ENCODE assay signal across 1 cellular context in genomic region chr3:27072943-27073725, GRCh38.
A peak's percentile ranks its signal among the peaks of the same experiment; 100 is the strongest.
TF ChIP-seq lines count a peak whose summit lies in the region.

No MANE protein-coding gene starts in this region.

TF ChIP-seq in WTC11, 78 proteins besides CTCF, POLR2A, EP300 and RAD21 (continued from another document):
- TF ChIP-seq, protein P1, sequence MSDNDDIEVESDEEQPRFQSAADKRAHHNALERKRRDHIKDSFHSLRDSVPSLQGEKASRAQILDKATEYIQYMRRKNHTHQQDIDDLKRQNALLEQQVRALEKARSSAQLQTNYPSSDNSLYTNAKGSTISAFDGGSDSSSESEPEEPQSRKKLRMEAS (CRISPR knock-in tag; IDR thresholded peaks at IDR 0.05): peak; percentile 65; the same call in 1 of the 2 replicates
- peak; percentile 56; the same call in 1 of the 2 replicates for TF ChIP-seq ETV6 (CRISPR knock-in tag; IDR thresholded peaks at IDR 0.05)
- TF ChIP-seq NR1H2 (CRISPR knock-in tag; IDR thresholded peaks at IDR 0.05): no peak
- TF ChIP-seq CBFB (CRISPR knock-in tag; IDR thresholded peaks at IDR 0.05; ENCODE audit: low read depth): no peak
- no peak for TF ChIP-seq GRHL2 (CRISPR knock-in tag; IDR thresholded peaks at IDR 0.05; ENCODE audit: insufficient replicate concordance, severe bottlenecking)
- TF ChIP-seq NR3C1 (CRISPR knock-in tag; conservative IDR thresholded peaks at IDR 0.05; ENCODE audit: low read depth): no peak
- no peak for TF ChIP-seq ZNF425 (CRISPR knock-in tag; conservative IDR thresholded peaks at IDR 0.05)
- TF ChIP-seq, protein P2, sequence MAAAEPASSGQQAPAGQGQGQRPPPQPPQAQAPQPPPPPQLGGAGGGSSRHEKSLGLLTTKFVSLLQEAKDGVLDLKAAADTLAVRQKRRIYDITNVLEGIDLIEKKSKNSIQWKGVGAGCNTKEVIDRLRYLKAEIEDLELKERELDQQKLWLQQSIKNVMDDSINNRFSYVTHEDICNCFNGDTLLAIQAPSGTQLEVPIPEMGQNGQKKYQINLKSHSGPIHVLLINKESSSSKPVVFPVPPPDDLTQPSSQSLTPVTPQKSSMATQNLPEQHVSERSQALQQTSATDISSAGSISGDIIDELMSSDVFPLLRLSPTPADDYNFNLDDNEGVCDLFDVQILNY (CRISPR knock-in tag; IDR thresholded peaks at IDR 0.05): no peak
- TF ChIP-seq ATF2 (CRISPR knock-in tag; IDR thresholded peaks at IDR 0.05; ENCODE audit: borderline replicate concordance, low read depth): no peak
- TF ChIP-seq AFF4 (CRISPR knock-in tag; IDR thresholded peaks at IDR 0.05; ENCODE audit: borderline replicate concordance): peak; percentile 73; the same call in 1 of the 2 replicates
- TF ChIP-seq ESRRA (CRISPR knock-in tag; IDR thresholded peaks at IDR 0.05; ENCODE audit: borderline replicate concordance): no peak
- no peak for TF ChIP-seq ZNF281 (CRISPR knock-in tag; IDR thresholded peaks at IDR 0.05)
- TF ChIP-seq RORB (CRISPR knock-in tag; IDR thresholded peaks at IDR 0.05): no peak
- no peak for TF ChIP-seq ZNF263 (CRISPR knock-in tag; IDR thresholded peaks at IDR 0.05; ENCODE audit: low read depth)
- TF ChIP-seq, protein P3, sequence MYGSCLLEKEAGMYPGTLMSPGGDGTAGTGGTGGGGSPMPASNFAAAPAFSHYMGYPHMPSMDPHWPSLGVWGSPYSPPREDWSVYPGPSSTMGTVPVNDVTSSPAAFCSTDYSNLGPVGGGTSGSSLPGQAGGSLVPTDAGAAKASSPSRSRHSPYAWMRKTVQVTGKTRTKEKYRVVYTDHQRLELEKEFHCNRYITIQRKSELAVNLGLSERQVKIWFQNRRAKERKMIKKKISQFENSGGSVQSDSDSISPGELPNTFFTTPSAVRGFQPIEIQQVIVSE (CRISPR knock-in tag; IDR thresholded peaks at IDR 0.05; ENCODE audit: borderline replicate concordance): no peak
- TF ChIP-seq, protein P4, sequence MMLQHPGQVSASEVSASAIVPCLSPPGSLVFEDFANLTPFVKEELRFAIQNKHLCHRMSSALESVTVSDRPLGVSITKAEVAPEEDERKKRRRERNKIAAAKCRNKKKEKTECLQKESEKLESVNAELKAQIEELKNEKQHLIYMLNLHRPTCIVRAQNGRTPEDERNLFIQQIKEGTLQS (CRISPR knock-in tag; conservative IDR thresholded peaks at IDR 0.05): no peak
- TF ChIP-seq MXD4 (CRISPR knock-in tag; IDR thresholded peaks at IDR 0.05; ENCODE audit: borderline replicate concordance): no peak; the same call in 1 of the 2 replicates
- TF ChIP-seq CREB1 (CRISPR knock-in tag; IDR thresholded peaks at IDR 0.05): no peak
- TF ChIP-seq SMAD3 (CRISPR knock-in tag; IDR thresholded peaks at IDR 0.05; ENCODE audit: borderline replicate concordance): no peak
- no peak for TF ChIP-seq ZNF671 (CRISPR knock-in tag; IDR thresholded peaks at IDR 0.05)
- TF ChIP-seq SMAD4 (CRISPR knock-in tag; IDR thresholded peaks at IDR 0.05): no peak
- TF ChIP-seq ZNF423 (CRISPR knock-in tag; IDR thresholded peaks at IDR 0.05): no peak
- no peak for TF ChIP-seq NFYB (CRISPR knock-in tag; conservative IDR thresholded peaks at IDR 0.05; ENCODE audit: low read depth)
- no peak for TF ChIP-seq USF2 (CRISPR knock-in tag; IDR thresholded peaks at IDR 0.05)
- TF ChIP-seq ZBTB21 (CRISPR knock-in tag; IDR thresholded peaks at IDR 0.05; ENCODE audit: borderline replicate concordance): no peak
- 0 out of 2 replicates have a peak, but pooled peaks have one; percentile 25 for TF ChIP-seq ZNF138 (CRISPR knock-in tag; conservative IDR thresholded peaks at IDR 0.05)
- TF ChIP-seq, protein P5, sequence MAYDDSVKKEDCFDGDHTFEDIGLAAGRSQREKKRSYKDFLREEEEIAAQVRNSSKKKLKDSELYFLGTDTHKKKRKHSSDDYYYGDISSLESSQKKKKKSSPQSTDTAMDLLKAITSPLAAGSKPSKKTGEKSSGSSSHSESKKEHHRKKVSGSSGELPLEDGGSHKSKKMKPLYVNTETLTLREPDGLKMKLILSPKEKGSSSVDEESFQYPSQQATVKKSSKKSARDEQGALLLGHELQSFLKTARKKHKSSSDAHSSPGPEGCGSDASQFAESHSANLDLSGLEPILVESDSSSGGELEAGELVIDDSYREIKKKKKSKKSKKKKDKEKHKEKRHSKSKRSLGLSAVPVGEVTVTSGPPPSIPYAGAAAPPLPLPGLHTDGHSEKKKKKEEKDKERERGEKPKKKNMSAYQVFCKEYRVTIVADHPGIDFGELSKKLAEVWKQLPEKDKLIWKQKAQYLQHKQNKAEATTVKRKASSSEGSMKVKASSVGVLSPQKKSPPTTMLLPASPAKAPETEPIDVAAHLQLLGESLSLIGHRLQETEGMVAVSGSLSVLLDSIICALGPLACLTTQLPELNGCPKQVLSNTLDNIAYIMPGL (CRISPR knock-in tag; IDR thresholded peaks at IDR 0.05): no peak
- TF ChIP-seq, protein P6, sequence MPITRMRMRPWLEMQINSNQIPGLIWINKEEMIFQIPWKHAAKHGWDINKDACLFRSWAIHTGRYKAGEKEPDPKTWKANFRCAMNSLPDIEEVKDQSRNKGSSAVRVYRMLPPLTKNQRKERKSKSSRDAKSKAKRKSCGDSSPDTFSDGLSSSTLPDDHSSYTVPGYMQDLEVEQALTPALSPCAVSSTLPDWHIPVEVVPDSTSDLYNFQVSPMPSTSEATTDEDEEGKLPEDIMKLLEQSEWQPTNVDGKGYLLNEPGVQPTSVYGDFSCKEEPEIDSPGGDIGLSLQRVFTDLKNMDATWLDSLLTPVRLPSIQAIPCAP (CRISPR knock-in tag; IDR thresholded peaks at IDR 0.05): no peak
- no peak for TF ChIP-seq GABPB1 (CRISPR knock-in tag; IDR thresholded peaks at IDR 0.05)
- no peak for TF ChIP-seq CREM (CRISPR knock-in tag; IDR thresholded peaks at IDR 0.05)
- no peak for TF ChIP-seq MLX (CRISPR knock-in tag; IDR thresholded peaks at IDR 0.05)
- TF ChIP-seq, protein P7, sequence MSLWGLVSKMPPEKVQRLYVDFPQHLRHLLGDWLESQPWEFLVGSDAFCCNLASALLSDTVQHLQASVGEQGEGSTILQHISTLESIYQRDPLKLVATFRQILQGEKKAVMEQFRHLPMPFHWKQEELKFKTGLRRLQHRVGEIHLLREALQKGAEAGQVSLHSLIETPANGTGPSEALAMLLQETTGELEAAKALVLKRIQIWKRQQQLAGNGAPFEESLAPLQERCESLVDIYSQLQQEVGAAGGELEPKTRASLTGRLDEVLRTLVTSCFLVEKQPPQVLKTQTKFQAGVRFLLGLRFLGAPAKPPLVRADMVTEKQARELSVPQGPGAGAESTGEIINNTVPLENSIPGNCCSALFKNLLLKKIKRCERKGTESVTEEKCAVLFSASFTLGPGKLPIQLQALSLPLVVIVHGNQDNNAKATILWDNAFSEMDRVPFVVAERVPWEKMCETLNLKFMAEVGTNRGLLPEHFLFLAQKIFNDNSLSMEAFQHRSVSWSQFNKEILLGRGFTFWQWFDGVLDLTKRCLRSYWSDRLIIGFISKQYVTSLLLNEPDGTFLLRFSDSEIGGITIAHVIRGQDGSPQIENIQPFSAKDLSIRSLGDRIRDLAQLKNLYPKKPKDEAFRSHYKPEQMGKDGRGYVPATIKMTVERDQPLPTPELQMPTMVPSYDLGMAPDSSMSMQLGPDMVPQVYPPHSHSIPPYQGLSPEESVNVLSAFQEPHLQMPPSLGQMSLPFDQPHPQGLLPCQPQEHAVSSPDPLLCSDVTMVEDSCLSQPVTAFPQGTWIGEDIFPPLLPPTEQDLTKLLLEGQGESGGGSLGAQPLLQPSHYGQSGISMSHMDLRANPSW (CRISPR knock-in tag; conservative IDR thresholded peaks at IDR 0.05; ENCODE audit: low read depth): no peak
- TF ChIP-seq TEAD1 (CRISPR knock-in tag; IDR thresholded peaks at IDR 0.05): peak; percentile 55; the same call in 1 of the 2 replicates
- no peak for TF ChIP-seq SOX15 (CRISPR knock-in tag; IDR thresholded peaks at IDR 0.05)
- TF ChIP-seq RELA (CRISPR knock-in tag; IDR thresholded peaks at IDR 0.05; ENCODE audit: borderline replicate concordance): no peak
- TF ChIP-seq JAZF1 (CRISPR knock-in tag; IDR thresholded peaks at IDR 0.05): no peak
- TF ChIP-seq, protein P8, sequence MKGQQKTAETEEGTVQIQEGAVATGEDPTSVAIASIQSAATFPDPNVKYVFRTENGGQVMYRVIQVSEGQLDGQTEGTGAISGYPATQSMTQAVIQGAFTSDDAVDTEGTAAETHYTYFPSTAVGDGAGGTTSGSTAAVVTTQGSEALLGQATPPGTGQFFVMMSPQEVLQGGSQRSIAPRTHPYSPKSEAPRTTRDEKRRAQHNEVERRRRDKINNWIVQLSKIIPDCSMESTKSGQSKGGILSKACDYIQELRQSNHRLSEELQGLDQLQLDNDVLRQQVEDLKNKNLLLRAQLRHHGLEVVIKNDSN (CRISPR knock-in tag; IDR thresholded peaks at IDR 0.05): no peak
